ENCODE assay signal across 37 cellular contexts in the genomic region with DNA sequence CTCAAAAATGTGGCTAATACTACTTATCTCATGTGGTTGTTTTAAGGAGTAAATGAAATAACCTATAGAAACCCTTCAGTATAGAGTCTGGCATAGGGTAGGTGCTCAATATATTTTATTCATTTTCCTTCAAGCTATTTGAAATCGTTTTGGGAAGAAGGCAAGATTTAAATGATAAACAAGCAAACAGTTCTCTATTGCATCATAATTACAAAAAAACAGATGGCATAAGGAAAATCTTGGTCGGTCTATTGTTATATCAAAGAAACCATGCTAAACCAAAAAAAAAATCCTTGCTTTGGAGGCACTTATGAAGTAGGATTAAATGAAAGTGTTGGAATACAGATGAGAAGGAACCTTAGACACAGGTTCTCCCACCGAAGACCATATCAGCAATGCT. TPM values are rescaled to one million over a fixed set of nuclear protein-coding genes. Genes with fewer than 3 reads are reported as not detected.
"Had no signal": no experiment of that assay in that cellular context is flagged by ENCODE, and none has a peak within 500 bp of the region (broad histone marks: within the 10 kb centered on the region; RNA-seq: fewer than 3 reads in every experiment).

No MANE protein-coding gene starts in this region.

- H3K27me3 ChIP-seq: neutrophil, ovary, spleen, suprapubic skin, testis, tibial artery, transverse colon, upper lobe of right lung, uterus had no signal

- DNase-seq: naive thymus-derived CD8-positive, alpha-beta T cell; nephron progenitor cell; nucleus accumbens; ovary; posterior cingulate gyrus; psoas muscle; right cardiac atrium; spleen; stimulated activated CD4-positive, alpha-beta T cell treated with anti-CD3 and anti-CD28 coated beads, Interleukin-12 subunit alpha, Interleukin-12 subunit beta, amount 100 ng/mL, for 4 hours; stimulated activated CD4-positive, alpha-beta T cell treated with anti-CD3 and anti-CD28 coated beads, Interleukin-1b, Interleukin-23, amount 100 ng/mL, for 48 hours; stimulated activated CD4-positive, alpha-beta T cell treated with anti-CD3 and anti-CD28 coated beads, Interleukin-4, amount 100 ng/mL, for 1 hour; stimulated activated CD4-positive, alpha-beta T cell treated with anti-CD3 and anti-CD28 coated beads, Interleukin-4, amount 100 ng/mL, for 4 hours; stimulated activated CD8-positive, alpha-beta memory T cell treated with anti-CD3 and anti-CD28 coated beads, Interleukin-4, amount 100 ng/mL, for 48 hours; stimulated activated naive CD4-positive, alpha-beta T cell; stimulated activated naive CD8-positive, alpha-beta T cell treated with anti-CD3 and anti-CD28 coated beads, Interleukin-15, amount 100 ng/mL, for 72 hours; stimulated activated naive CD8-positive, alpha-beta T cell treated with anti-CD3 and anti-CD28 coated beads, Interleukin-15, Interleukin-2, amounts not matched to agents 100 U/mL and 50 U/mL, for 24 hours; substantia nigra; testis; tibial artery; transverse colon; upper lobe of right lung; uterus had no signal

- H3K9me3 ChIP-seq: neutrophil, ovary, psoas muscle, spleen, suprapubic skin, testis, tibial artery, transverse colon, upper lobe of right lung, uterus had no signal

- H3K9ac ChIP-seq: parathyroid adenoma had no signal

- H3K27ac Mint-ChIP-seq: naive thymus-derived CD8-positive, alpha-beta T cell; natural killer cell treated with Interleukin-12 subunit alpha and Interleukin-12 subunit beta and Interleukin-15 and Interleukin-18, amount 100 ng/mL, for 72 hours; nephron progenitor cell; progenitor cell of endocrine pancreas; stimulated activated memory B cell treated with anti-CD40 and anti-IgM and Interleukin-4, amounts not matched to agents 10 μg/mL and 1 μg/mL and 100 μg/mL, for 72 hours; stimulated activated naive CD8-positive, alpha-beta T cell treated with anti-CD3 and anti-CD28 coated beads, Interleukin-15, amount 100 ng/mL, for 72 hours; type B pancreatic cell had no signal

- H3K36me3 ChIP-seq: neutrophil, ovary, uterus had no signal

- H3K4me3 ChIP-seq: ovary, psoas muscle, skin epidermis, smooth muscle cell, spleen, suprapubic skin, testis, tibial artery, transverse colon, upper lobe of right lung, uterus had no signal

- H3K79me2 ChIP-seq: parathyroid adenoma had no signal

- ATAC-seq: naive thymus-derived CD8-positive, alpha-beta T cell; natural killer cell treated with Interleukin-12 subunit alpha and Interleukin-12 subunit beta and Interleukin-15 and Interleukin-18, amount 100 ng/mL, for 72 hours; psoas muscle; right cardiac atrium; sciatic nerve; stimulated activated memory B cell treated with anti-CD40 and anti-IgM and Interleukin-4, amounts not matched to agents 10 μg/mL and 1 μg/mL and 100 μg/mL, for 72 hours; stimulated activated naive CD8-positive, alpha-beta T cell treated with anti-CD3 and anti-CD28 coated beads, Interleukin-15, amount 100 ng/mL, for 72 hours; stimulated activated naive CD8-positive, alpha-beta T cell treated with anti-CD3 and anti-CD28 coated beads, Interleukin-15, Interleukin-2, amounts not matched to agents 100 U/mL and 50 U/mL, for 24 hours; upper lobe of right lung had no signal

- H2AFZ ChIP-seq: parathyroid adenoma had no signal

- H3K4me3 Mint-ChIP-seq: naive thymus-derived CD8-positive, alpha-beta T cell; natural killer cell treated with Interleukin-12 subunit alpha and Interleukin-12 subunit beta and Interleukin-15 and Interleukin-18, amount 100 ng/mL, for 72 hours; nephron progenitor cell; neural crest cell; stimulated activated memory B cell treated with anti-CD40 and anti-IgM and Interleukin-4, amounts not matched to agents 10 μg/mL and 1 μg/mL and 100 μg/mL, for 72 hours; stimulated activated naive CD8-positive, alpha-beta T cell treated with anti-CD3 and anti-CD28 coated beads, Interleukin-15, amount 100 ng/mL, for 72 hours; type B pancreatic cell had no signal

- H3K27ac ChIP-seq: neutrophil, ovary, parathyroid adenoma, psoas muscle, skin epidermis, suprapubic skin, testis, tibial artery, transverse colon, upper lobe of right lung, uterus had no signal

- H3K4me1 ChIP-seq: parathyroid adenoma, uterus had no signal

- H3K27me3 Mint-ChIP-seq: naive thymus-derived CD8-positive, alpha-beta T cell; natural killer cell treated with Interleukin-12 subunit alpha and Interleukin-12 subunit beta and Interleukin-15 and Interleukin-18, amount 100 ng/mL, for 72 hours; progenitor cell of endocrine pancreas; stimulated activated memory B cell treated with anti-CD40 and anti-IgM and Interleukin-4, amounts not matched to agents 10 μg/mL and 1 μg/mL and 100 μg/mL, for 72 hours; stimulated activated naive CD8-positive, alpha-beta T cell treated with anti-CD3 and anti-CD28 coated beads, Interleukin-15, amount 100 ng/mL, for 72 hours; type B pancreatic cell had no signal

- H3K4me2 ChIP-seq: smooth muscle cell had no signal

RNA-seq across cellular contexts. Expression of a gene that starts 17.5 kb away (rescaled TPM):
- total RNA-seq: naive thymus-derived CD8-positive, alpha-beta T cell; natural killer cell treated with Interleukin-12 subunit alpha and Interleukin-12 subunit beta and Interleukin-15 and Interleukin-18, amount 100 ng/mL, for 72 hours; neural crest cell; osteoblast; ovary; progenitor cell of endocrine pancreas; psoas muscle; renal cortical epithelial cell; right cardiac atrium; sciatic nerve; smooth muscle cell; spleen; suprapubic skin; testis; upper lobe of right lung; urinary bladder; uterus had no signal
- polyA plus RNA-seq: naive thymus-derived CD8-positive, alpha-beta T cell; ovary; psoas muscle; right cardiac atrium; smooth muscle cell; spleen; thymus; urinary bladder had no signal
